17 cellular contexts compared by ENCODE assay signal in genomic region chr5:90227688-90228087, GRCh38.
"Had no signal": no experiment of that assay in that cellular context is flagged by ENCODE, and none has a peak within 500 bp of the region (broad histone marks: within the 10 kb centered on the region; RNA-seq: fewer than 3 reads in every experiment).

No MANE protein-coding gene starts in this region.

- H3K36me3 Mint-ChIP-seq: natural killer cell had no signal

- H3K4me3 Mint-ChIP-seq: natural killer cell had no signal

- H3K4me2 ChIP-seq: SK-N-SH had no signal

- H3K36me3 ChIP-seq: adrenal gland, brain microvascular endothelial cell, esophagus squamous epithelium, heart left ventricle, vagina, WERI-Rb-1 had no signal

- H3K27ac ChIP-seq: adrenal gland, brain microvascular endothelial cell, esophagus squamous epithelium, foreskin keratinocyte, heart left ventricle, psoas muscle, vagina, WERI-Rb-1 had no signal

- H3K27ac Mint-ChIP-seq: natural killer cell had no signal

- ATAC-seq: foreskin keratinocyte; natural killer cell; psoas muscle; stimulated activated naive CD8-positive, alpha-beta T cell treated with anti-CD3 and anti-CD28 coated beads, Interleukin-15, Interleukin-2, amounts not matched to agents 100 U/mL and 50 U/mL, for 24 hours had no signal

- H3K9me3 Mint-ChIP-seq: natural killer cell had no signal

- H3K4me1 Mint-ChIP-seq: natural killer cell had no signal

- H3K27me3 ChIP-seq: adrenal gland, brain microvascular endothelial cell, esophagus squamous epithelium, heart left ventricle, vagina had no signal

- H3K9ac ChIP-seq: SK-N-SH had no signal

- H3K4me1 ChIP-seq: adrenal gland, esophagus squamous epithelium, foreskin keratinocyte, heart left ventricle, psoas muscle had no signal

- H3K9me2 ChIP-seq: SK-N-SH had no signal

- DNase-seq: activated CD4-positive, alpha-beta T cell treated with anti-CD3 and anti-CD28 coated beads for 4 hours; activated naive CD4-positive, alpha-beta T cell treated with Interleukin-2 at 50 U/mL for 16 hours; adrenal gland; brain microvascular endothelial cell; cerebellar nuclear complex; esophagus squamous epithelium; foreskin keratinocyte; heart left ventricle; islet precursor cell; natural killer cell; psoas muscle; SK-N-SH; stimulated activated CD4-positive, alpha-beta T cell treated with anti-CD3 and anti-CD28 coated beads, Interleukin-2, amount 100 ng/mL, for 48 hours; stimulated activated naive CD8-positive, alpha-beta T cell treated with anti-CD3 and anti-CD28 coated beads, Interleukin-15, Interleukin-2, amounts not matched to agents 100 U/mL and 50 U/mL, for 24 hours; T-helper 1 cell; WERI-Rb-1 had no signal

- H3K4me3 ChIP-seq: adrenal gland, esophagus squamous epithelium, heart left ventricle, psoas muscle, vagina had no signal

- H3K9me3 ChIP-seq: adrenal gland, esophagus squamous epithelium, heart left ventricle, psoas muscle, SK-N-SH, vagina had no signal
